15 cellular contexts compared by ENCODE assay signal in the genomic region with DNA sequence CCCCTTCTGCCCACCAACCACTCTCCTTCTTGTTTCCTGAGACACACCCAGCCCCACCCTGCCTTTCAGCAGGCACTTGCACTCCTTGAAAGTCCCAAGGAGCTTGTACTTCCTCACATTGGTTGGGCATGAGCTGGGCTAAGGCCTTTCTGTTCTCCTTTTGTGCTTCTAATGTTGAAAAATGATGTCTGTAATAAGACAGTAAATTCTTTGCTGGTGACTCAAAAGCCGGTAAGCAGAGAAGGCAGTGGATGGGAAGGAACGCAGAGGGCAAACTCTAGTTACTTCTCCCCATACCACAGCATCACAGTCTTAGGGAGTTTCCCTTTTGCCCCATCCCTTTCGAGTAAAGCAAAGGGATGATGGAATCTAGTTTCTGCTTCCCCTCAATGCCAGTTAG.
A peak's percentile ranks its signal among the peaks of the same experiment; 100 is the strongest.
DNase-seq lines count a peak whose midpoint lies in the region; ATAC-seq and TF ChIP-seq lines count a peak whose summit lies in the region.
"Had no signal": no experiment of that assay in that cellular context is flagged by ENCODE, and none has a peak within 500 bp of the region (broad histone marks: within the 10 kb centered on the region; RNA-seq: fewer than 3 reads in every experiment).

No MANE protein-coding gene starts in this region.

- peak overlapping the region; percentile 23 to 75 (median 57) for H3K27ac ChIP-seq in sigmoid colon
- H3K27ac ChIP-seq in right cardiac atrium (ENCODE audit: low read length): no peak overlapping the region
- H3K27ac ChIP-seq: psoas muscle had no signal

- H3K4me3 ChIP-seq in fibroblast of mammary gland (ENCODE audit: control insufficient read depth, low read depth, low read length) (no peak overlapping the region), sigmoid colon (no peak overlapping the region), right cardiac atrium (ENCODE audit: low read length) (no peak overlapping the region)
- H3K4me3 ChIP-seq: psoas muscle had no signal

- H3K27me3 ChIP-seq in sigmoid colon (no peaks in the 10 kb centered on the region), right cardiac atrium (ENCODE audit: control insufficient read depth, insufficient read depth) (no peaks in the 10 kb centered on the region)

- H3K36me3 ChIP-seq in sigmoid colon: no peaks in the 10 kb centered on the region

- no peaks in the 10 kb centered on the region for H3K9me3 ChIP-seq in sigmoid colon
- H3K9me3 ChIP-seq in right cardiac atrium (ENCODE audit: control insufficient read depth, low read length): no peaks in the 10 kb centered on the region
- H3K9me3 ChIP-seq: psoas muscle had no signal

- intact Hi-C loops in sigmoid colon (cut with DNase I) (loop anchor here (10.0 kb wide), 1 partner anchor 136 kb away; no protein-coding TSS in a partner anchor), right cardiac atrium (cut with DNase I) (loop anchor here in 1 of 4 donors (10.0 kb wide), 1 partner anchor 184 kb away; the partner anchor contains the start of gene PLXNA4)

- ATAC-seq in HG03442 (IDR thresholded peaks at IDR 0.05; ENCODE audit: unreplicated experiment) (no peak), right cardiac atrium (no peak), GM19455 (IDR thresholded peaks at IDR 0.05; ENCODE audit: unreplicated experiment) (no peak), GM21528 (IDR thresholded peaks at IDR 0.05; ENCODE audit: low FRiP score, unreplicated experiment) (no peak)
- ATAC-seq: CD8-positive, alpha-beta T cell; psoas muscle had no signal

- H3K4me1 ChIP-seq in sigmoid colon: peaks cover 0 to 29% (median 16%) of the 10 kb centered on the region in 4 donors
- peaks cover 17% of the 10 kb centered on the region for H3K4me1 ChIP-seq in right cardiac atrium (ENCODE audit: control insufficient read depth, insufficient read depth, low read length)

- TF ChIP-seq EP300 in sigmoid colon (IDR thresholded peaks at IDR 0.05): no peak

- no peak for TF ChIP-seq POLR2A in sigmoid colon (IDR thresholded peaks at IDR 0.05)

- no peak for TF ChIP-seq CTCF in fibroblast of mammary gland (conservative IDR thresholded peaks at IDR 0.05; ENCODE audit: control insufficient read depth, insufficient read depth, low read depth, low read length)
- no peak for TF ChIP-seq CTCF in sigmoid colon (IDR thresholded peaks at IDR 0.05)

- DNase-seq in EL: peak; percentile 44
- DNase-seq in RPMI7951 (ENCODE audit: low read depth): peak; percentile 68
- peak; percentile 25 for DNase-seq in fibroblast of mammary gland (ENCODE audit: low read depth)
- no peak for DNase-seq in sigmoid colon
- no peak for DNase-seq in right cardiac atrium
- DNase-seq: activated CD4-positive, alpha-beta T cell treated with anti-CD3 and anti-CD28 coated beads, Interleukin-2, amount 50 U/mL, for 4 hours; CD8-positive, alpha-beta T cell; GF-D8; NCI-H345; psoas muscle; stimulated activated CD4-positive, alpha-beta T cell treated with anti-CD3 and anti-CD28 coated beads, Interleukin-2, amount 100 ng/mL, for 24 hours; T-helper 2 cell had no signal

- 73 to 74% methylated on average over 3 of the region's 3 CpGs for WGBS in sigmoid colon, 2 donors
- 77% methylated on average over 3 of the region's 3 CpGs for WGBS in right cardiac atrium

Comparison
In these comparisons a context has a peak if more than half of its experiments do, and no peak if none do; other contexts are left out.
1. DNase-seq: peak in EL (single experiment), RPMI7951 (single experiment) and fibroblast of mammary gland (single experiment); none in sigmoid colon (single experiment) and right cardiac atrium (0 of 3).